1 cellular context compared by ENCODE assay signal in the genomic region with DNA sequence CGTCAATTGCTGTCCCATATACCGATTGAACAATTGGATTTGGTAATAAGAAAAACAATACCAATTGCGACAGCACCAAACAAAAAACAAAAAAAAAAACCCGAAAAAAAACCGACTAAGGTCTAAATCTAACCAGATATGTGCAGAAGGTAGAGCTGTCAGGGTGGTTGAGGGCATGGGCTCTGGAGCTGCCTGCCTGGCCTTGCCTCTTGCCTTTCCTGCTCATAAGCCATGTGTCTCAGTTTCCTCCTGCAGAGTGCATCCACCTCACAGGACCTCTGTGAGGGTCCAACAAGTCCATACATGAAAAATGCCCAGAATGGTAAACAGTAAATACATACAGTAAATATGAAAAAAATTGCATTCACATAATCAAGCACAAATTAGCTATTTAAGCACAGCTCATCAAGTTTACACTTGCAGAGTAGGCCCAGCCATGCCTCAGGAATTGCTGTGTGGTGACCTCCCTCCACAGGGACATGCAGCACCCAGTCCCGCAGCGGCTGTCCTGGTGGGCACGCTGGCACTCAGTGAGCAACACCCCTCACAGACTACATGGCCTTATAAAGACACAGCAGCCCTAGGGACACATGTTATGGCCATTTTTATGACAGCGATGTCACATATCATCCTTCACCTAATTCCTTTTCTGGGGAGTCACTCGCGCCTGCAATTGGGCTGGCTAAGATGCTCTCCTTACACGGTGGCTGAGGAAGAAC.
TF ChIP-seq lines count a peak whose summit lies in the region.

No MANE protein-coding gene starts in this region.

TF ChIP-seq in K562, 482 proteins besides CTCF, POLR2A, EP300 and RAD21:
- TF ChIP-seq ZNF165 (CRISPR knock-in tag; IDR thresholded peaks at IDR 0.05; ENCODE audit: borderline replicate concordance) (no peak), CHAMP1 (IDR thresholded peaks at IDR 0.05) (no peak), RREB1 (CRISPR knock-in tag; IDR thresholded peaks at IDR 0.05) (no peak), ZNF12 (CRISPR knock-in tag; IDR thresholded peaks at IDR 0.05) (no peak), ZC3H11A (IDR thresholded peaks at IDR 0.05; ENCODE audit: low read depth, low read length) (no peak), CREB3 (tag; conservative IDR thresholded peaks at IDR 0.05; ENCODE audit: low read depth) (no peak), SMARCA4 (IDR thresholded peaks at IDR 0.05) (no peak), IRF1 (CRISPR knock-in tag; IDR thresholded peaks at IDR 0.05; ENCODE audit: borderline replicate concordance) (no peak), NEUROD1 (IDR thresholded peaks at IDR 0.05; ENCODE audit: borderline replicate concordance, low read depth, low read length, partially characterized antibody) (no peak), CHD4 (IDR thresholded peaks at IDR 0.05; ENCODE audit: insufficient read depth, insufficient replicate concordance, low read depth, low read length, poor library complexity, severe bottlenecking) (no peak), CBX2 (IDR thresholded peaks at IDR 0.05; ENCODE audit: insufficient read depth, low read length, poor library complexity, severe bottlenecking) (no peak), POLR3G (IDR thresholded peaks at IDR 0.05; ENCODE audit: extremely low read depth, insufficient read length, insufficient replicate concordance) (no peak)
- TF ChIP-seq, protein P1, sequence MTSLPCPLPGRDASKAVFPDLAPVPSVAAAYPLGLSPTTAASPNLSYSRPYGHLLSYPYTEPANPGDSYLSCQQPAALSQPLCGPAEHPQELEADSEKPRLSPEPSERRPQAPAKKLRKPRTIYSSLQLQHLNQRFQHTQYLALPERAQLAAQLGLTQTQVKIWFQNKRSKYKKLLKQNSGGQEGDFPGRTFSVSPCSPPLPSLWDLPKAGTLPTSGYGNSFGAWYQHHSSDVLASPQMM (CRISPR knock-in tag; IDR thresholded peaks at IDR 0.05): no peak
- TF ChIP-seq, protein P2, sequence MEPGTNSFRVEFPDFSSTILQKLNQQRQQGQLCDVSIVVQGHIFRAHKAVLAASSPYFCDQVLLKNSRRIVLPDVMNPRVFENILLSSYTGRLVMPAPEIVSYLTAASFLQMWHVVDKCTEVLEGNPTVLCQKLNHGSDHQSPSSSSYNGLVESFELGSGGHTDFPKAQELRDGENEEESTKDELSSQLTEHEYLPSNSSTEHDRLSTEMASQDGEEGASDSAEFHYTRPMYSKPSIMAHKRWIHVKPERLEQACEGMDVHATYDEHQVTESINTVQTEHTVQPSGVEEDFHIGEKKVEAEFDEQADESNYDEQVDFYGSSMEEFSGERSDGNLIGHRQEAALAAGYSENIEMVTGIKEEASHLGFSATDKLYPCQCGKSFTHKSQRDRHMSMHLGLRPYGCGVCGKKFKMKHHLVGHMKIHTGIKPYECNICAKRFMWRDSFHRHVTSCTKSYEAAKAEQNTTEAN (CRISPR knock-in tag; IDR thresholded peaks at IDR 0.05): no peak
- TF ChIP-seq, protein P3, sequence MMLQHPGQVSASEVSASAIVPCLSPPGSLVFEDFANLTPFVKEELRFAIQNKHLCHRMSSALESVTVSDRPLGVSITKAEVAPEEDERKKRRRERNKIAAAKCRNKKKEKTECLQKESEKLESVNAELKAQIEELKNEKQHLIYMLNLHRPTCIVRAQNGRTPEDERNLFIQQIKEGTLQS (IDR thresholded peaks at IDR 0.05): no peak
- TF ChIP-seq, protein P3 (CRISPR knock-in tag; conservative IDR thresholded peaks at IDR 0.05): no peak
- TF ChIP-seq, protein P4, sequence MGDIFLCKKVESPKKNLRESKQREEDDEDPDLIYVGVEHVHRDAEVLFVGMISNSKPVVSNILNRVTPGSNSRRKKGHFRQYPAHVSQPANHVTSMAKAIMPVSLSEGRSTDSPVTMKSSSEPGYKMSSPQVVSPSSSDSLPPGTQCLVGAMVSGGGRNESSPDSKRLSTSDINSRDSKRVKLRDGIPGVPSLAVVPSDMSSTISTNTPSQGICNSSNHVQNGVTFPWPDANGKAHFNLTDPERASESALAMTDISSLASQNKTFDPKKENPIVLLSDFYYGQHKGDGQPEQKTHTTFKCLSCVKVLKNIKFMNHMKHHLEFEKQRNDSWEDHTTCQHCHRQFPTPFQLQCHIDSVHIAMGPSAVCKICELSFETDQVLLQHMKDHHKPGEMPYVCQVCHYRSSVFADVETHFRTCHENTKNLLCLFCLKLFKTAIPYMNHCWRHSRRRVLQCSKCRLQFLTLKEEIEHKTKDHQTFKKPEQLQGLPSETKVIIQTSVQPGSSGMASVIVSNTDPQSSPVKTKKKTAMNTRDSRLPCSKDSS (IDR thresholded peaks at IDR 0.05; ENCODE audit: low read depth, partially characterized antibody): no peak
